In genomic region chr12:75954076-75954475, GRCh38 we compare ENCODE assay signal across 9 cellular contexts.
DNase-seq lines count a peak whose midpoint lies in the region; ATAC-seq and TF ChIP-seq lines count a peak whose summit lies in the region.
"Had no signal": no experiment of that assay in that cellular context is flagged by ENCODE, and none has a peak within 500 bp of the region (broad histone marks: within the 10 kb centered on the region; RNA-seq: fewer than 3 reads in every experiment).

No MANE protein-coding gene starts in this region.

- H3K9me3 Mint-ChIP-seq in WTC11: no peaks in the 10 kb centered on the region
- H3K9me3 Mint-ChIP-seq: activated T-cell treated with anti-CD3 and anti-CD28 coated beads, Interleukin-2, amount 50 U/mL, for 4 hours had no signal

- H3K4me3 Mint-ChIP-seq in WTC11: no peak overlapping the region
- H3K4me3 Mint-ChIP-seq: activated T-cell treated with anti-CD3 and anti-CD28 coated beads, Interleukin-2, amount 50 U/mL, for 4 hours had no signal

- DNase-seq in activated CD4-positive, CD25-positive, alpha-beta regulatory T cell treated with anti-CD3 and anti-CD28 coated beads, Interleukin-2, amount 50 U/mL, for 72 hours: no peak
- no peak for DNase-seq in WTC11 (ENCODE audit: low spot score)
- no peak for DNase-seq in heart right ventricle
- DNase-seq in stromal cell of bone marrow (ENCODE audit: low read depth): peak; percentile 98
- DNase-seq in middle frontal gyrus (ENCODE audit: extremely low spot score, low spot score): no peak
- DNase-seq: activated T-cell treated with anti-CD3 and anti-CD28 coated beads, Interleukin-2, amount 50 U/mL, for 4 hours had no signal

- WGBS in heart right ventricle, 2 donors: 36 to 52% methylated on average over 3 of the region's 3 CpGs

- peak overlapping the region; percentile 59; the same call in 1 of the 2 replicates for H3K27ac Mint-ChIP-seq in WTC11

- no peak overlapping the region for H3K4me3 ChIP-seq in heart right ventricle

- peaks cover 0 to 38% (median 10%) of the 10 kb centered on the region in 9 donors for H3K4me1 ChIP-seq in heart right ventricle

- ATAC-seq in activated CD4-positive, CD25-positive, alpha-beta regulatory T cell treated with anti-CD3 and anti-CD28 coated beads, Interleukin-2, amount 50 U/mL, for 24 hours: peak; percentile 56
- peak; percentile 18 for ATAC-seq in WTC11
- peak; percentile 16 to 96 (median 84) for ATAC-seq in heart right ventricle
- ATAC-seq in GM18867 (IDR thresholded peaks at IDR 0.05; ENCODE audit: unreplicated experiment): no peak
- no peak for ATAC-seq in GM18870 (IDR thresholded peaks at IDR 0.05; ENCODE audit: unreplicated experiment)

- H3K9me3 ChIP-seq in heart right ventricle: no peaks in the 10 kb centered on the region

- peak overlapping the region in 5 of 10 donors; percentile 37 to 67 (median 56) for H3K27ac ChIP-seq in heart right ventricle

- peaks cover 74% of the 10 kb centered on the region for H3K4me1 Mint-ChIP-seq in WTC11

- TF ChIP-seq CTCF in WTC11 (IDR thresholded peaks at IDR 0.05) (no peak), heart right ventricle (IDR thresholded peaks at IDR 0.05) (no peak)

- H3K27me3 ChIP-seq in heart right ventricle: no peaks in the 10 kb centered on the region

- H3K36me3 ChIP-seq in heart right ventricle: no peaks in the 10 kb centered on the region

- H3K27me3 Mint-ChIP-seq in WTC11 (ENCODE audit: low read depth): no peaks in the 10 kb centered on the region

- no peaks in the 10 kb centered on the region for H3K36me3 Mint-ChIP-seq in WTC11

- POLR2A ChIA-PET in WTC11 (lab: Charles Lee): no interaction called here

- CTCF ChIA-PET in WTC11 (lab: Charles Lee): interaction anchor here (2.3 kb wide), 1 partner anchor 77 kb away, joined by 7 read pairs; the partner anchor contains the start of gene PHLDA1

- intact Hi-C loops in heart right ventricle (cut with DNase I): no loop called here

TF ChIP-seq in WTC11, 78 proteins besides CTCF, POLR2A, EP300 and RAD21:
- TF ChIP-seq NFATC4 (CRISPR knock-in tag; IDR thresholded peaks at IDR 0.05) (no peak), CBFB (CRISPR knock-in tag; IDR thresholded peaks at IDR 0.05; ENCODE audit: low read depth) (no peak), ATF3 (CRISPR knock-in tag; conservative IDR thresholded peaks at IDR 0.05) (no peak)
- TF ChIP-seq, protein P1, sequence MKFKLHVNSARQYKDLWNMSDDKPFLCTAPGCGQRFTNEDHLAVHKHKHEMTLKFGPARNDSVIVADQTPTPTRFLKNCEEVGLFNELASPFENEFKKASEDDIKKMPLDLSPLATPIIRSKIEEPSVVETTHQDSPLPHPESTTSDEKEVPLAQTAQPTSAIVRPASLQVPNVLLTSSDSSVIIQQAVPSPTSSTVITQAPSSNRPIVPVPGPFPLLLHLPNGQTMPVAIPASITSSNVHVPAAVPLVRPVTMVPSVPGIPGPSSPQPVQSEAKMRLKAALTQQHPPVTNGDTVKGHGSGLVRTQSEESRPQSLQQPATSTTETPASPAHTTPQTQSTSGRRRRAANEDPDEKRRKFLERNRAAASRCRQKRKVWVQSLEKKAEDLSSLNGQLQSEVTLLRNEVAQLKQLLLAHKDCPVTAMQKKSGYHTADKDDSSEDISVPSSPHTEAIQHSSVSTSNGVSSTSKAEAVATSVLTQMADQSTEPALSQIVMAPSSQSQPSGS (CRISPR knock-in tag; IDR thresholded peaks at IDR 0.05; ENCODE audit: borderline replicate concordance, low read depth): no peak
TF ChIP-seq in WTC11: peak in this region for 0.

Comparison
In these comparisons a context has a peak if more than half of its experiments do, and no peak if none do; other contexts are left out.
1. ATAC-seq: peak in activated CD4-positive, CD25-positive, alpha-beta regulatory T cell treated with anti-CD3 and anti-CD28 coated beads, Interleukin-2, amount 50 U/mL, for 24 hours (2 of 2), WTC11 (single experiment) and heart right ventricle (8 of 8); none in GM18867 (single experiment) and GM18870 (single experiment).